11 cellular contexts compared by ENCODE assay signal in the genomic region with DNA sequence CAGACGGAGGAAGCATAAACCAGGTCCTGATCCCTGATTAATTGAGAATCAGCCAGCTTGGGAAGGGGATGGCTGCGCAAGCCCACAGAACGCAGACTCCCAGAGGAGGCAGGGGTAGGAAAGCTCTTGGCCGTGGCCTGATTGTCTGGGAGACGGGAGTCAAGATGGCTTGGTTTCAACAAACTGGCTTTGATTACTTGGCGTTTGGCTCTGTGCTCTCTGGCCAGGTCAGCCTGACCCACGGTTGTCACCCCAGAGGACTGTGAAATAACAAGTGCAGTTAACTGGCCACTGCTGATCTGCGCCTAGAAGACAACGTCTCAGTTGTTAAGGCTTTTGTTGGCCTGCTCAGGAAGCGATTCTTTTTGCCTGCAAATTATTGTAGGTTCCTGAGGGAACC.
DNase-seq lines count a peak whose midpoint lies in the region; ATAC-seq and TF ChIP-seq lines count a peak whose summit lies in the region.
"Had no signal": no experiment of that assay in that cellular context is flagged by ENCODE, and none has a peak within 500 bp of the region (broad histone marks: within the 10 kb centered on the region; RNA-seq: fewer than 3 reads in every experiment).

No MANE protein-coding gene starts in this region.

- DNase-seq in WTC11 (ENCODE audit: low spot score) (no peak), esophagus muscularis mucosa (ENCODE audit: extremely low spot score) (no peak), substantia nigra (lab: John Stamatoyannopoulos, UW) (peak in 41 of 49 donors; percentile 15 to 82 (median 48)), DMS114 treated with DMSO at 0.1 percent for 48 hours (lab: John Stamatoyannopoulos, UW; ENCODE audit: unreplicated experiment) (no peak)
- no peak for DNase-seq in activated effector memory CD4-positive, alpha-beta T cell treated with anti-CD3 and anti-CD28 coated beads, Interleukin-2, amount 50 U/mL, for 16 hours
- DNase-seq: effector CD8-positive, alpha-beta T cell; NCI-H2227 treated with DMSO at 0.1 percent for 48 hours had no signal

- peak overlapping the region; percentile 73; the same call in 1 of the 2 replicates for H3K27ac Mint-ChIP-seq in WTC11

- CTCF ChIA-PET in WTC11 (lab: Charles Lee) = interaction anchor here (1.2 kb wide), 1 partner anchor 296 kb away, joined by 3 read pairs; no protein-coding TSS in a partner anchor

- TF ChIP-seq EP300 in esophagus muscularis mucosa (IDR thresholded peaks at IDR 0.05) = no peak

- H3K36me3 Mint-ChIP-seq in WTC11 = no peaks in the 10 kb centered on the region

- H3K27me3 ChIP-seq in esophagus muscularis mucosa (no peaks in the 10 kb centered on the region), mucosa of rectum (ENCODE audit: control insufficient read depth in 2 of 2, insufficient read depth in 2 of 2, low read length in 2 of 2) (no peaks in the 10 kb centered on the region)

- 39% methylated on average over 9 of the region's 10 CpGs for WGBS in esophagus muscularis mucosa

- H3K4me1 Mint-ChIP-seq in WTC11 = peaks cover 2% of the 10 kb centered on the region; the same call in 1 of the 2 replicates

- ATAC-seq in WTC11 (no peak), GM21360 (IDR thresholded peaks at IDR 0.05; ENCODE audit: unreplicated experiment) (no peak), HG03520 (IDR thresholded peaks at IDR 0.05; ENCODE audit: unreplicated experiment) (no peak)

- POLR2A ChIA-PET in WTC11 (lab: Charles Lee) = no interaction called here

- H3K4me3 ChIP-seq in esophagus muscularis mucosa (peak overlapping the region; percentile 8 to 31 (median 12)), mucosa of rectum (ENCODE audit: low read length in 2 of 2) (no peak overlapping the region)

- no peaks in the 10 kb centered on the region for H3K27me3 Mint-ChIP-seq in WTC11 (ENCODE audit: low read depth)

- H3K9me3 Mint-ChIP-seq in WTC11 = peaks cover 5% of the 10 kb centered on the region; the same call in 1 of the 2 replicates

- TF ChIP-seq POLR2A in esophagus muscularis mucosa (IDR thresholded peaks at IDR 0.05; ENCODE audit: low read depth) = no peak

- no peaks in the 10 kb centered on the region for H3K9me3 ChIP-seq in esophagus muscularis mucosa
- H3K9me3 ChIP-seq in mucosa of rectum (ENCODE audit: control insufficient read depth in 2 of 2, low read length in 2 of 2) = no peaks in the 10 kb centered on the region

- H3K9ac ChIP-seq in mucosa of rectum (ENCODE audit: low read depth in 1 of 2, low read length in 2 of 2) = no peak overlapping the region

- TF ChIP-seq CTCF in WTC11 (IDR thresholded peaks at IDR 0.05) (no peak), esophagus muscularis mucosa (IDR thresholded peaks at IDR 0.05) (no peak)

- no peak overlapping the region for H3K4me3 Mint-ChIP-seq in WTC11

- H3K27ac ChIP-seq in esophagus muscularis mucosa (replicated peaks in 1 of 4) = peak overlapping the region; percentile 78 to 91 (median 84)
- peak overlapping the region; percentile 19 to 26 for H3K27ac ChIP-seq in mucosa of rectum (ENCODE audit: low read depth in 2 of 2, low read length in 2 of 2)
- H3K27ac ChIP-seq in substantia nigra (ENCODE audit: low read depth, low read length, poor library complexity, severe bottlenecking) = peak overlapping the region; percentile 95
- H3K27ac ChIP-seq: C4-2B had no signal

- no peaks in the 10 kb centered on the region for H3K36me3 ChIP-seq in esophagus muscularis mucosa
- H3K36me3 ChIP-seq in mucosa of rectum (ENCODE audit: control insufficient read depth in 2 of 2, insufficient read depth in 2 of 2, low read length in 2 of 2) = no peaks in the 10 kb centered on the region

- H3K4me1 ChIP-seq in esophagus muscularis mucosa = peaks cover 25 to 56% (median 50%) of the 10 kb centered on the region in 4 donors
- H3K4me1 ChIP-seq in mucosa of rectum (ENCODE audit: control insufficient read depth in 2 of 2, insufficient read depth in 2 of 2, low read length in 2 of 2) = peaks cover 7 to 9% of the 10 kb centered on the region in 2 donors

- intact Hi-C loops in esophagus muscularis mucosa (cut with DNase I) = no loop called here

TF ChIP-seq in WTC11, 78 proteins besides CTCF, POLR2A, EP300 and RAD21:
- TF ChIP-seq PRDM15 (CRISPR knock-in tag; IDR thresholded peaks at IDR 0.05) = no peak
- TF ChIP-seq JUN (CRISPR knock-in tag; IDR thresholded peaks at IDR 0.05) = no peak

Comparison
In these comparisons a context has a peak if more than half of its experiments do, and no peak if none do; other contexts are left out.
1. DNase-seq: peak in substantia nigra (41 of 49); none in WTC11 (single experiment), esophagus muscularis mucosa (single experiment), activated effector memory CD4-positive, alpha-beta T cell treated with anti-CD3 and anti-CD28 coated beads, Interleukin-2, amount 50 U/mL, for 16 hours (single experiment) and DMS114 treated with DMSO at 0.1 percent for 48 hours (single experiment).
2. H3K27ac ChIP-seq: peak in every context shown above with its lines; median percentile 95 in substantia nigra; 84 in esophagus muscularis mucosa; 22 in mucosa of rectum.
3. H3K4me3 ChIP-seq: peak in esophagus muscularis mucosa (4 of 4); none in mucosa of rectum (0 of 2).